In genomic region chr4:38359113-38359512, GRCh38 we compare ENCODE assay signal across 2 cellular contexts.
TF ChIP-seq lines count a peak whose summit lies in the region.

No MANE protein-coding gene starts in this region.

TF ChIP-seq in K562, 482 proteins besides CTCF, POLR2A, EP300 and RAD21 (continued from another document):
- TF ChIP-seq REST (CRISPR knock-in tag; IDR thresholded peaks at IDR 0.05; ENCODE audit: low read depth) (no peak), SNIP1 (IDR thresholded peaks at IDR 0.05; ENCODE audit: low read depth) (no peak), ZC3H8 (IDR thresholded peaks at IDR 0.05) (no peak), NR1H2 (CRISPR knock-in tag; IDR thresholded peaks at IDR 0.05) (no peak), ELF1 (tag; IDR thresholded peaks at IDR 0.05) (no peak), SETDB1 (IDR thresholded peaks at IDR 0.05; ENCODE audit: low read length) (no peak), NFRKB (IDR thresholded peaks at IDR 0.05; ENCODE audit: low read depth) (no peak), HOXB6 (CRISPR knock-in tag; IDR thresholded peaks at IDR 0.05; ENCODE audit: borderline replicate concordance) (no peak), TCF7L2 (IDR thresholded peaks at IDR 0.05; ENCODE audit: low read depth, low read length) (no peak), ZBTB12 (CRISPR knock-in tag; IDR thresholded peaks at IDR 0.05) (no peak), ZNF778 (CRISPR knock-in tag; IDR thresholded peaks at IDR 0.05) (no peak)
- TF ChIP-seq, protein P1, sequence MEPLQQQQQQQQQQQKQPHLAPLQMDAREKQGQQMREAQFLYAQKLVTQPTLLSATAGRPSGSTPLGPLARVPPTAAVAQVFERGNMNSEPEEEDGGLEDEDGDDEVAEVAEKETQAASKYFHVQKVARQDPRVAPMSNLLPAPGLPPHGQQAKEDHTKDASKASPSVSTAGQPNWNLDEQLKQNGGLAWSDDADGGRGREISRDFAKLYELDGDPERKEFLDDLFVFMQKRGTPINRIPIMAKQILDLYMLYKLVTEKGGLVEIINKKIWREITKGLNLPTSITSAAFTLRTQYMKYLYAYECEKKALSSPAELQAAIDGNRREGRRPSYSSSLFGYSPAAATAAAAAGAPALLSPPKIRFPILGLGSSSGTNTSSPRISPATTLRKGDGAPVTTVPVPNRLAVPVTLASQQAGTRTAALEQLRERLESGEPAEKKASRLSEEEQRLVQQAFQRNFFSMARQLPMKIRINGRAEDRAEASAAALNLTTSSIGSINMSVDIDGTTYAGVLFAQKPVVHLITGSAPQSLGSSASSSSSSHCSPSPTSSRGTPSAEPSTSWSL (CRISPR knock-in tag; IDR thresholded peaks at IDR 0.05; ENCODE audit: borderline replicate concordance), result no peak
- TF ChIP-seq, protein P2, sequence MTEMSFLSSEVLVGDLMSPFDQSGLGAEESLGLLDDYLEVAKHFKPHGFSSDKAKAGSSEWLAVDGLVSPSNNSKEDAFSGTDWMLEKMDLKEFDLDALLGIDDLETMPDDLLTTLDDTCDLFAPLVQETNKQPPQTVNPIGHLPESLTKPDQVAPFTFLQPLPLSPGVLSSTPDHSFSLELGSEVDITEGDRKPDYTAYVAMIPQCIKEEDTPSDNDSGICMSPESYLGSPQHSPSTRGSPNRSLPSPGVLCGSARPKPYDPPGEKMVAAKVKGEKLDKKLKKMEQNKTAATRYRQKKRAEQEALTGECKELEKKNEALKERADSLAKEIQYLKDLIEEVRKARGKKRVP (CRISPR knock-in tag; IDR thresholded peaks at IDR 0.05), result no peak

TF ChIP-seq in SK-N-SH, 30 proteins besides CTCF, POLR2A, EP300 and RAD21 (continued from another document):
- TF ChIP-seq, protein P3, sequence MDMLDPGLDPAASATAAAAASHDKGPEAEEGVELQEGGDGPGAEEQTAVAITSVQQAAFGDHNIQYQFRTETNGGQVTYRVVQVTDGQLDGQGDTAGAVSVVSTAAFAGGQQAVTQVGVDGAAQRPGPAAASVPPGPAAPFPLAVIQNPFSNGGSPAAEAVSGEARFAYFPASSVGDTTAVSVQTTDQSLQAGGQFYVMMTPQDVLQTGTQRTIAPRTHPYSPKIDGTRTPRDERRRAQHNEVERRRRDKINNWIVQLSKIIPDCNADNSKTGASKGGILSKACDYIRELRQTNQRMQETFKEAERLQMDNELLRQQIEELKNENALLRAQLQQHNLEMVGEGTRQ (IDR thresholded peaks at IDR 0.05; ENCODE audit: borderline replicate concordance, low read depth, low read length), result no peak
- TF ChIP-seq, protein P4, sequence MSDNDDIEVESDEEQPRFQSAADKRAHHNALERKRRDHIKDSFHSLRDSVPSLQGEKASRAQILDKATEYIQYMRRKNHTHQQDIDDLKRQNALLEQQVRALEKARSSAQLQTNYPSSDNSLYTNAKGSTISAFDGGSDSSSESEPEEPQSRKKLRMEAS (IDR thresholded peaks at IDR 0.05; ENCODE audit: low read depth), result no peak
- TF ChIP-seq MEF2A (IDR thresholded peaks at IDR 0.05; ENCODE audit: borderline replicate concordance, low read depth), result no peak
- no peak for TF ChIP-seq RCOR1 (IDR thresholded peaks at IDR 0.05; ENCODE audit: low read length)
- no peak for TF ChIP-seq RFX5 (IDR thresholded peaks at IDR 0.05; ENCODE audit: low read length)
